Comparison of ENCODE assay signal across 28 cellular contexts in genomic region chrX:50469206-50469605, GRCh38. TPM values are rescaled to one million over a fixed set of nuclear protein-coding genes. Genes with fewer than 3 reads are reported as not detected.
DNase-seq lines count a peak whose midpoint lies in the region; ATAC-seq and TF ChIP-seq lines count a peak whose summit lies in the region.
"Had no signal": no experiment of that assay in that cellular context is flagged by ENCODE, and none has a peak within 500 bp of the region (broad histone marks: within the 10 kb centered on the region; RNA-seq: fewer than 3 reads in every experiment).

No MANE protein-coding gene starts in this region.

- H3K27ac ChIP-seq in Panc1 (ENCODE audit: low read length): no peak overlapping the region
- H3K27ac ChIP-seq in iPS DF 6.9 (ENCODE audit: low read length): no peak overlapping the region
- no peak overlapping the region for H3K27ac ChIP-seq in neuronal stem cell (replicated peaks; ENCODE audit: low read length)
- no peak overlapping the region for H3K27ac ChIP-seq in esophagus muscularis mucosa (replicated peaks in 1 of 4)
- H3K27ac ChIP-seq in substantia nigra (ENCODE audit: low read depth, low read length, poor library complexity, severe bottlenecking): no peak overlapping the region
- H3K27ac ChIP-seq: BLaER1, dorsolateral prefrontal cortex, esophagus squamous epithelium, lower lobe of right lung, Peyer's patch, suprapubic skin, WERI-Rb-1 had no signal

- DNase-seq in NCI-H1092 treated with DMSO at 0.1 percent for 48 hours (lab: John Stamatoyannopoulos, UW): peak; percentile 14
- no peak for DNase-seq in NCI-H1092 (lab: John Stamatoyannopoulos, UW)
- DNase-seq in Panc1 (ENCODE audit: low read depth, low spot score): no peak
- DNase-seq in iPS DF 6.9 (ENCODE audit: low read depth, low spot score): no peak
- no peak for DNase-seq in neuronal stem cell (ENCODE audit: low spot score)
- no peak for DNase-seq in esophagus muscularis mucosa (ENCODE audit: extremely low spot score)
- DNase-seq in substantia nigra (lab: John Stamatoyannopoulos, UW): no peak
- no peak for DNase-seq in stimulated activated naive CD4-positive, alpha-beta T cell treated with Interleukin-2 at 50 U/mL for 16 hours (lab: John Stamatoyannopoulos, UW)
- DNase-seq: activated CD4-positive, alpha-beta memory T cell treated with anti-CD3 and anti-CD28 coated beads for 36 hours; activated naive CD4-positive, alpha-beta T cell; dorsolateral prefrontal cortex; esophagus squamous epithelium; GDM1; lower lobe of right lung; MG63; NCI-H1694; NCI-H226; occipital lobe; Peyer's patch; WERI-Rb-1 had no signal

- H3K9me3 ChIP-seq in Panc1 (ENCODE audit: control insufficient read depth, insufficient read depth, low read depth, low read length) (no peaks in the 10 kb centered on the region), iPS DF 6.9 (ENCODE audit: control insufficient read depth, insufficient read depth, low read length) (no peaks in the 10 kb centered on the region), neuronal stem cell (replicated peaks in 1 of 2; ENCODE audit: control insufficient read depth in 2 of 2, insufficient read depth in 1 of 2, low read depth in 1 of 2, low read length in 2 of 2) (no peaks in the 10 kb centered on the region), esophagus muscularis mucosa (no peaks in the 10 kb centered on the region)
- H3K9me3 ChIP-seq: esophagus squamous epithelium, lower lobe of right lung, MG63, Peyer's patch, suprapubic skin had no signal

- TF ChIP-seq POLR2A in esophagus muscularis mucosa (IDR thresholded peaks at IDR 0.05; ENCODE audit: low read depth): no peak

- H4K8ac ChIP-seq in neuronal stem cell (ENCODE audit: low read depth, low read length): no peak overlapping the region

- in situ Hi-C loops in Panc1 (cut with HindIII; ENCODE audit: low pct_unique_long_range_greater_than_20kb, low sequenced_read_pairs): no loop called here

- intact Hi-C loops in Panc1 (cut with micrococcal nuclease; ENCODE audit: unreplicated experiment) (no loop called here), esophagus muscularis mucosa (cut with DNase I) (no loop called here)

- H3K4me3 ChIP-seq in Panc1 (ENCODE audit: low read depth in 2 of 2, low read length in 2 of 2) (no peak overlapping the region), iPS DF 6.9 (ENCODE audit: low read length) (peak overlapping the region; percentile 23; the same call in 1 of the 2 replicates), neuronal stem cell (ENCODE audit: low read length in 2 of 2) (peak overlapping the region in 1 of 2 donors; percentile 73), esophagus muscularis mucosa (no peak overlapping the region)
- H3K4me3 ChIP-seq: BLaER1, esophagus squamous epithelium, lower lobe of right lung, MG63, Peyer's patch, suprapubic skin had no signal

- peak overlapping the region; percentile 73 for H3K4me2 ChIP-seq in neuronal stem cell (ENCODE audit: insufficient read depth, low read length, poor library complexity, severe bottlenecking)
- H3K4me2 ChIP-seq: BLaER1 had no signal

- POLR2A ChIA-PET in Panc1 (lab: Charles Lee): no interaction called here

- TF ChIP-seq CTCF in Panc1 (IDR thresholded peaks at IDR 0.05): no peak
- TF ChIP-seq CTCF in esophagus muscularis mucosa (IDR thresholded peaks at IDR 0.05): no peak

- TF ChIP-seq EP300 in esophagus muscularis mucosa (IDR thresholded peaks at IDR 0.05): no peak

- no CpG with 5 or more reads among the region's 24 CpGs for WGBS in iPS DF 6.9 (ENCODE audit: insufficient coverage, insufficient read length)
- WGBS in neuronal stem cell (ENCODE audit: extremely low coverage in 2 of 2, insufficient read length in 2 of 2, insufficient replicate concordance in 1 of 2), 2 donors: no CpG with 5 or more reads among the region's 24 CpGs
- WGBS in esophagus muscularis mucosa: 39% methylated on average over 9 of the region's 24 CpGs

- no peak overlapping the region for H2BK15ac ChIP-seq in neuronal stem cell (ENCODE audit: low read length)

- CTCF ChIA-PET in Panc1 (lab: Charles Lee): interaction anchor here (0.5 kb wide), 1 partner anchor 776 kb away, joined by 6 read pairs; no protein-coding TSS in a partner anchor

- no peak overlapping the region for H3K18ac ChIP-seq in neuronal stem cell (ENCODE audit: low read length)

- no peak overlapping the region for H2BK5ac ChIP-seq in neuronal stem cell (ENCODE audit: low read length)

- peaks cover 7% of the 10 kb centered on the region; the same call in 1 of the 2 replicates for H3K27me3 ChIP-seq in Panc1 (ENCODE audit: control insufficient read depth, insufficient read depth, low read length)
- peaks cover 21% of the 10 kb centered on the region for H3K27me3 ChIP-seq in iPS DF 6.9 (ENCODE audit: control insufficient read depth, insufficient read depth, low read length)
- H3K27me3 ChIP-seq in neuronal stem cell (ENCODE audit: control insufficient read depth in 3 of 3, insufficient read depth in 3 of 3, low read depth in 1 of 3, low read length in 3 of 3): peaks cover 6 to 86% (median 28%) of the 10 kb centered on the region in 3 experiments
- peaks cover 5 to 69% (median 29%) of the 10 kb centered on the region in 4 donors for H3K27me3 ChIP-seq in esophagus muscularis mucosa
- H3K27me3 ChIP-seq: Peyer's patch had no signal

- H3K36me3 ChIP-seq in Panc1 (ENCODE audit: control insufficient read depth, insufficient read depth, low read length): no peaks in the 10 kb centered on the region
- no peaks in the 10 kb centered on the region for H3K36me3 ChIP-seq in iPS DF 6.9 (ENCODE audit: control insufficient read depth, insufficient read depth, low read length)
- H3K36me3 ChIP-seq in neuronal stem cell (replicated peaks in 1 of 2; ENCODE audit: control insufficient read depth in 2 of 2, insufficient read depth in 2 of 2, low read length in 2 of 2): no peaks in the 10 kb centered on the region
- no peaks in the 10 kb centered on the region for H3K36me3 ChIP-seq in esophagus muscularis mucosa
- H3K36me3 ChIP-seq: BLaER1, esophagus squamous epithelium, lower lobe of right lung, MG63, Peyer's patch, suprapubic skin, WERI-Rb-1 had no signal

- no peak overlapping the region for H2BK120ac ChIP-seq in neuronal stem cell (ENCODE audit: low read depth, low read length)

- no peak overlapping the region for H2AFZ ChIP-seq in neuronal stem cell (ENCODE audit: low read length)

- no peak overlapping the region for H3K14ac ChIP-seq in neuronal stem cell (ENCODE audit: low read length)

- no peak overlapping the region for H4K91ac ChIP-seq in neuronal stem cell (ENCODE audit: low read depth, low read length, poor library complexity)

- peak; percentile 49; the same call in 1 of the 2 replicates for ATAC-seq in Panc1
- ATAC-seq: sciatic nerve had no signal

- no peak overlapping the region for H3K23ac ChIP-seq in neuronal stem cell (ENCODE audit: low read depth, low read length, poor library complexity)

- H3K4ac ChIP-seq in neuronal stem cell (ENCODE audit: low read length): no peak overlapping the region

- no peak overlapping the region for H3K9ac ChIP-seq in neuronal stem cell (ENCODE audit: low read depth, low read length, poor library complexity)
- H3K9ac ChIP-seq: BLaER1 had no signal

- no TSS peak for BruUV-seq in Panc1 (replicated peaks; lab: Mats Ljungman, UMichigan)

- H2BK12ac ChIP-seq in neuronal stem cell (ENCODE audit: low read length): no peak overlapping the region

- H2AK5ac ChIP-seq in neuronal stem cell (ENCODE audit: low read depth, low read length): no peak overlapping the region

- no peaks in the 10 kb centered on the region for H3K4me1 ChIP-seq in Panc1 (ENCODE audit: control insufficient read depth, insufficient read depth, low read length)
- peaks cover 3% of the 10 kb centered on the region; the same call in 1 of the 2 replicates for H3K4me1 ChIP-seq in iPS DF 6.9 (ENCODE audit: control insufficient read depth, insufficient read depth, low read length)
- H3K4me1 ChIP-seq in neuronal stem cell (ENCODE audit: control insufficient read depth in 2 of 2, insufficient read depth in 1 of 2, low read depth in 1 of 2, low read length in 2 of 2): peaks cover 0 to 2% of the 10 kb centered on the region in 2 donors
- H3K4me1 ChIP-seq in esophagus muscularis mucosa: peaks cover 6 to 28% (median 21%) of the 10 kb centered on the region in 4 donors
- H3K4me1 ChIP-seq: BLaER1, lower lobe of right lung had no signal

- no peaks in the 10 kb centered on the region for H3K79me1 ChIP-seq in neuronal stem cell (ENCODE audit: low read depth, low read length)

RNA-seq across cellular contexts. Expression of gene DGKK, which starts 1.4 kb away (rescaled TPM):
- total RNA-seq in Panc1 (2021; ENCODE audit: unreplicated experiment) (not detected), esophagus muscularis mucosa (not detected)
- polyA plus RNA-seq in Panc1 (2012; ENCODE audit: insufficient read length): not detected
- polyA plus RNA-seq in neuronal stem cell (2013, experiment 1 of 2): 0.54 TPM
- polyA plus RNA-seq in neuronal stem cell (2013, experiment 2 of 2): 0.53 TPM
- total RNA-seq: A172; activated CD4-positive, alpha-beta memory T cell treated with anti-CD3 and anti-CD28 coated beads for 36 hours; esophagus squamous epithelium; glomerular endothelial cell; Peyer's patch; sciatic nerve; SK-MEL-5; suprapubic skin; T-helper 2 cell treated with Interferon-gamma antibody and Interleukin-4, amounts not matched to agents 100 ng/mL and 5 ng/mL, for 36 hours had no signal
- polyA plus RNA-seq: keratinocyte had no signal
